In genomic region chr12:64387201-64387816, GRCh38 we compare ENCODE assay signal across 25 cellular contexts. TPM values are rescaled to one million over a fixed set of nuclear protein-coding genes. Genes with fewer than 3 reads are reported as not detected.
DNase-seq lines count a peak whose midpoint lies in the region; ATAC-seq, FAIRE-seq and TF ChIP-seq lines count a peak whose summit lies in the region.
"Had no signal": no experiment of that assay in that cellular context is flagged by ENCODE, and none has a peak within 500 bp of the region (broad histone marks: within the 10 kb centered on the region; RNA-seq: fewer than 3 reads in every experiment).

No MANE protein-coding gene starts in this region.

- POLR2A ChIA-PET in CD4-positive, alpha-beta memory T cell (lab: Charles Lee; ENCODE audit: partially characterized antibody) = no interaction called here
- POLR2A ChIA-PET in K562 (lab: Yijun Ruan, JAX) = interaction anchor here (0.6 to 1.0 kb wide), 3 partner anchors 9 to 1919 kb away, joined by 3 read pairs; no protein-coding TSS in a partner anchor

- H2AFZ ChIP-seq in K562 (ENCODE audit: low read depth, low read length) = no peak overlapping the region

- H3K27me3 ChIP-seq in CD4-positive, alpha-beta memory T cell (ENCODE audit: insufficient read depth, low read length) = no peaks in the 10 kb centered on the region
- peaks cover 0 to 11% of the 10 kb centered on the region in 2 experiments; a peak in 2 of 5 replicates for H3K27me3 ChIP-seq in K562 (ENCODE audit: control insufficient read depth in 2 of 2, insufficient read depth in 2 of 2, low read length in 2 of 2)
- H3K27me3 ChIP-seq: testis had no signal

- no peaks in the 10 kb centered on the region for H3K36me3 Mint-ChIP-seq in CD4-positive, alpha-beta memory T cell
- H3K36me3 Mint-ChIP-seq: brain; stimulated activated effector memory CD8-positive, alpha-beta T cell treated with anti-CD3 and anti-CD28 coated beads, Interleukin-12 subunit alpha, Interleukin-12 subunit beta, amount 100 ng/mL, for 72 hours had no signal

- peaks cover 40% of the 10 kb centered on the region for H3K4me1 ChIP-seq in CD4-positive, alpha-beta memory T cell (ENCODE audit: insufficient read depth, low read length)
- peaks cover 0 to 13% of the 10 kb centered on the region in 2 experiments; a peak in 2 of 5 replicates for H3K4me1 ChIP-seq in K562 (replicated peaks in 1 of 2; ENCODE audit: control insufficient read depth in 2 of 2, insufficient read depth in 2 of 2, low read length in 2 of 2)
- H3K4me1 ChIP-seq: A549, colonic mucosa had no signal

- DNase-seq in NCI-H1417 (lab: John Stamatoyannopoulos, UW) (peak in 2 of 3 experiments; percentile 26 to 34), NCI-H1417 treated with DMSO at 0.1 percent for 48 hours (lab: John Stamatoyannopoulos, UW) (no peak), NCI-H2171 (lab: John Stamatoyannopoulos, UW) (peak; percentile 62), K562 (ENCODE audit: extremely low read depth in 1 of 4, low spot score in 3 of 4) (no peak), SKM-1 (lab: John Stamatoyannopoulos, UW; ENCODE audit: unreplicated experiment) (no peak), AG08395 (ENCODE audit: low spot score) (no peak)
- no peak for DNase-seq in CD4-positive, alpha-beta memory T cell
- DNase-seq: activated CD4-positive, CD25-positive, alpha-beta regulatory T cell treated with anti-CD3 and anti-CD28 coated beads, Interleukin-2, amount 50 U/mL, for 72 hours; activated naive CD8-positive, alpha-beta T cell treated with anti-CD3 and anti-CD28 coated beads, Interleukin-2, amount 10 ng/mL, durations not matched to agents 7 days and 5 days; colonic mucosa; left ventricle myocardium inferior; midbrain; NCI-H2081 treated with DMSO at 0.1 percent for 48 hours; NK-92 treated with Interleukin-12 subunit alpha and Interleukin-12 subunit beta, amount 100 ng/mL, for 24 hours; testis had no signal

- TF ChIP-seq RAD21 in K562 (CRISPR knock-in tag; conservative IDR thresholded peaks at IDR 0.05 in 1 of 2, IDR thresholded peaks at IDR 0.05 in 1 of 2) = no peak

- peaks cover 22 to 43% (median 34%) of the 10 kb centered on the region in 4 donors for H3K4me1 Mint-ChIP-seq in CD4-positive, alpha-beta memory T cell
- H3K4me1 Mint-ChIP-seq: brain, nephron had no signal

- CTCF ChIA-PET in CD4-positive, alpha-beta memory T cell (lab: Charles Lee; ENCODE audit: partially characterized antibody) = no interaction called here
- CTCF ChIA-PET in K562 (lab: Yijun Ruan, JAX; ENCODE audit: low intra/inter-chr PET ratio) = no interaction called here

- no peak for TF ChIP-seq CTCF in K562 (IDR thresholded peaks at IDR 0.05 in 2 of 3, conservative IDR thresholded peaks at IDR 0.05 in 1 of 3; ENCODE audit: insufficient read depth in 2 of 3, low read depth in 1 of 3, low read length in 3 of 3)

- FAIRE-seq in K562 (lab: Jason Lieb, UNC) = no peak
- FAIRE-seq: A549, D721Med, GM12891, RCC 7860 had no signal

- no peak overlapping the region for H3K9ac ChIP-seq in K562 (ENCODE audit: insufficient read depth in 1 of 2, low read depth in 2 of 2, low read length in 2 of 2)
- H3K9ac ChIP-seq: BLaER1 treated with 17β-estradiol and CSF1 and Interleukin-3, amounts not matched to agents 10 nM and 100 nM had no signal

- no peaks in the 10 kb centered on the region for H3K9me3 ChIP-seq in CD4-positive, alpha-beta memory T cell (ENCODE audit: control insufficient read depth in 1 of 2, low read length in 2 of 2)
- no peaks in the 10 kb centered on the region for H3K9me3 ChIP-seq in K562 (replicated peaks; ENCODE audit: control insufficient read depth, insufficient read depth, low read depth, low read length)
- H3K9me3 ChIP-seq: A549, colonic mucosa, left ventricle myocardium inferior, testis had no signal

- no peaks in the 10 kb centered on the region for H3K27me3 Mint-ChIP-seq in CD4-positive, alpha-beta memory T cell
- H3K27me3 Mint-ChIP-seq: activated T-helper 17 cell treated with anti-CD3 and anti-CD28 coated beads, Interleukin-2, amount 50 U/mL, for 72 hours had no signal

- H3K4me3 Mint-ChIP-seq in CD4-positive, alpha-beta memory T cell = no peak overlapping the region
- H3K4me3 Mint-ChIP-seq: activated naive CD8-positive, alpha-beta T cell treated with anti-CD3 and anti-CD28 coated beads, Interleukin-2, amount 10 ng/mL, durations not matched to agents 7 days and 5 days; activated T-helper 17 cell treated with anti-CD3 and anti-CD28 coated beads, Interleukin-2, amount 50 U/mL, for 72 hours; brain; nephron; stimulated activated effector memory CD8-positive, alpha-beta T cell treated with anti-CD3 and anti-CD28 coated beads, Interleukin-12 subunit alpha, Interleukin-12 subunit beta, amount 100 ng/mL, for 72 hours had no signal

- H3K27ac ChIP-seq in CD4-positive, alpha-beta memory T cell (ENCODE audit: low read depth, low read length) = no peak overlapping the region
- no peak overlapping the region for H3K27ac ChIP-seq in K562 (ENCODE audit: extremely low read depth, low read depth, low read length)
- H3K27ac ChIP-seq: A549; BLaER1 treated with 17β-estradiol and CSF1 and Interleukin-3, amounts not matched to agents 10 nM and 100 nM; colonic mucosa; left ventricle myocardium inferior; testis had no signal

- in situ Hi-C loops in K562 (cut with MboI) = loop anchor here (5.0 to 25.0 kb wide), 2 partner anchors 115 to 550 kb away; partner anchors contain the start of gene SRGAP1

- no peaks in the 10 kb centered on the region for H4K20me1 ChIP-seq in K562 (replicated peaks; ENCODE audit: control insufficient read depth, insufficient read depth, low read length)
- H4K20me1 ChIP-seq: BLaER1 treated with 17β-estradiol and CSF1 and Interleukin-3, amounts not matched to agents 10 nM and 100 nM had no signal

- H3K9me3 Mint-ChIP-seq in CD4-positive, alpha-beta memory T cell = no peaks in the 10 kb centered on the region
- H3K9me3 Mint-ChIP-seq: activated T-helper 17 cell treated with anti-CD3 and anti-CD28 coated beads, Interleukin-2, amount 50 U/mL, for 72 hours; nephron; stimulated activated effector memory CD8-positive, alpha-beta T cell treated with anti-CD3 and anti-CD28 coated beads, Interleukin-12 subunit alpha, Interleukin-12 subunit beta, amount 100 ng/mL, for 72 hours had no signal

- no peaks in the 10 kb centered on the region for H3K36me3 ChIP-seq in CD4-positive, alpha-beta memory T cell (ENCODE audit: insufficient read depth, low read length)
- no peaks in the 10 kb centered on the region for H3K36me3 ChIP-seq in K562 (ENCODE audit: control insufficient read depth, insufficient read depth, low read length)
- H3K36me3 ChIP-seq: BLaER1 treated with 17β-estradiol and CSF1 and Interleukin-3, amounts not matched to agents 10 nM and 100 nM; colonic mucosa; left ventricle myocardium inferior had no signal

- intact Hi-C loops in CD4-positive, alpha-beta memory T cell (cut with micrococcal nuclease) = no loop called here
- intact Hi-C loops in K562 (cut with micrococcal nuclease) = no loop called here

- no peaks in the 10 kb centered on the region for H3K79me2 ChIP-seq in K562 (ENCODE audit: control insufficient read depth, insufficient read depth, low read length)

- ATAC-seq in K562 (no peak), HG03460 (IDR thresholded peaks at IDR 0.05; ENCODE audit: unreplicated experiment) (no peak)
- ATAC-seq: A549; activated T-helper 17 cell treated with anti-CD3 and anti-CD28 coated beads, Interleukin-2, amount 50 U/mL, for 72 hours; stimulated activated effector memory CD8-positive, alpha-beta T cell treated with anti-CD3 and anti-CD28 coated beads, Interleukin-12 subunit alpha, Interleukin-12 subunit beta, amount 100 ng/mL, for 72 hours had no signal

- H3K9me1 ChIP-seq in K562 (ENCODE audit: control insufficient read depth, insufficient read depth, low read length) = no peaks in the 10 kb centered on the region

- H3K4me2 ChIP-seq in K562 (ENCODE audit: insufficient read depth, low read length) = no peak overlapping the region
- H3K4me2 ChIP-seq: A549; BLaER1 treated with 17β-estradiol and CSF1 and Interleukin-3, amounts not matched to agents 10 nM and 100 nM had no signal

- no TSS peak for BruUV-seq in K562 (replicated peaks; lab: Mats Ljungman, UMichigan)

- TF ChIP-seq EP300 in K562 (IDR thresholded peaks at IDR 0.05; ENCODE audit: low read length) = no peak

- H3K4me3 ChIP-seq in CD4-positive, alpha-beta memory T cell (ENCODE audit: low read length in 2 of 2) = no peak overlapping the region
- no peak overlapping the region for H3K4me3 ChIP-seq in K562
- H3K4me3 ChIP-seq: A549; BLaER1 treated with 17β-estradiol and CSF1 and Interleukin-3, amounts not matched to agents 10 nM and 100 nM; colonic mucosa; left ventricle myocardium inferior; testis had no signal

- peak overlapping the region in 6 of 7 donors; percentile 7 to 91 (median 73) for H3K27ac Mint-ChIP-seq in CD4-positive, alpha-beta memory T cell
- H3K27ac Mint-ChIP-seq: activated naive CD8-positive, alpha-beta T cell treated with anti-CD3 and anti-CD28 coated beads, Interleukin-2, amount 10 ng/mL, durations not matched to agents 7 days and 5 days; activated T-helper 17 cell treated with anti-CD3 and anti-CD28 coated beads, Interleukin-2, amount 50 U/mL, for 72 hours; brain; stimulated activated effector memory CD8-positive, alpha-beta T cell treated with anti-CD3 and anti-CD28 coated beads, Interleukin-12 subunit alpha, Interleukin-12 subunit beta, amount 100 ng/mL, for 72 hours had no signal

- WGBS in K562 (ENCODE audit: insufficient coverage, low coverage, missing lambda C conversion rate) = 66% methylated on average over 5 of the region's 6 CpGs

- no peak for TF ChIP-seq POLR2A in K562 (conservative IDR thresholded peaks at IDR 0.05)

RNA-seq across cellular contexts. Expression of gene C12orf56, which starts 3.2 kb away (rescaled TPM):
- not detected for total RNA-seq in CD4-positive, alpha-beta memory T cell
- polyA plus RNA-seq in CD4-positive, alpha-beta memory T cell = not detected
- total RNA-seq in K562 (2011; cell fraction: chromatin; rRNA removed; ENCODE audit: low replicate concordance) = 0.69 and 1.3 TPM in 2 replicates
- total RNA-seq in K562 (2011; cell fraction: nucleolus; rRNA removed) = 0.26 TPM in 1 of 2 replicates, not detected in the other
- 0.29 TPM in 1 of 2 replicates, not detected in the other for total RNA-seq in K562 (2011; cell fraction: nucleoplasm; rRNA removed)
- total RNA-seq in K562 (2014; rRNA removed) = 0.49 and 1.00 TPM in 2 replicates
- 1.2 and 1.4 TPM in 2 replicates for total RNA-seq in K562 (2014; rRNA removed; fragmentation: Illumina TruSeq; extraction: Trizol)
- total RNA-seq in K562 (2015; rRNA removed; fragmentation: Illumina TruSeq; extraction: Trizol) = 1.0 and 1.2 TPM in 2 replicates
- 0.40 and 0.98 TPM in 2 replicates for total RNA-seq in K562 (2021)
- 0.51 and 0.84 TPM in 2 replicates for polyA plus RNA-seq in K562 (2011; rRNA removed)
- polyA plus RNA-seq in K562 (2011; cell fraction: cytosol; rRNA removed) = 0.27 and 0.57 TPM in 2 replicates
- 0.14 and 0.55 TPM in 2 replicates for polyA plus RNA-seq in K562 (2011; cell fraction: nucleus; rRNA removed)
- polyA plus RNA-seq in K562 (2012) = 1.7 and 4.0 TPM in 2 replicates
- polyA plus RNA-seq in K562 (2014; fragmentation: Illumina TruSeq; extraction: Trizol) = 0.96 and 1.2 TPM in 2 replicates
- polyA plus RNA-seq in K562 (2014; fragmentation: Nextera tagmentation; extraction: Ambion mirVana) = 1 to 10 TPM; 3.2 to 4.8 TPM
- 1.7 and 2.6 TPM in 2 replicates for polyA plus RNA-seq in K562 (2014; rRNA removed)
- polyA minus RNA-seq in K562 (2011; rRNA and poly(A)+ RNA removed) = 0.15 and 0.39 TPM in 2 replicates
- polyA minus RNA-seq in K562 (2011; cell fraction: cytosol; rRNA and poly(A)+ RNA removed) = not detected in 2 replicates
- polyA minus RNA-seq in K562 (2011; cell fraction: nucleus; rRNA and poly(A)+ RNA removed) = 0.11 and 0.13 TPM in 2 replicates
- total RNA-seq: activated naive CD8-positive, alpha-beta T cell treated with anti-CD3 and anti-CD28 coated beads, Interleukin-2, amount 10 ng/mL, durations not matched to agents 7 days and 5 days; activated T-helper 17 cell treated with anti-CD3 and anti-CD28 coated beads, Interleukin-2, amount 50 U/mL, for 72 hours; left ventricle myocardium inferior had no signal

RNA-seq across cellular contexts. Expression of gene XPOT, which starts 16.9 kb away (rescaled TPM):
- 10 to 100 TPM; 88.8 TPM for total RNA-seq in CD4-positive, alpha-beta memory T cell
- 10 to 100 TPM; 50.2 to 50.8 TPM for polyA plus RNA-seq in CD4-positive, alpha-beta memory T cell
- total RNA-seq in K562 (2011; cell fraction: chromatin; rRNA removed; ENCODE audit: low replicate concordance) = 187 and 428 TPM in 2 replicates
- 80.2 and 98.4 TPM in 2 replicates for total RNA-seq in K562 (2011; cell fraction: nucleolus; rRNA removed)
- total RNA-seq in K562 (2011; cell fraction: nucleoplasm; rRNA removed) = 152 and 159 TPM in 2 replicates
- 74.7 and 81.5 TPM in 2 replicates for total RNA-seq in K562 (2014; rRNA removed)
- total RNA-seq in K562 (2014; rRNA removed; fragmentation: Illumina TruSeq; extraction: Trizol) = 123 and 136 TPM in 2 replicates
- total RNA-seq in K562 (2015; rRNA removed; fragmentation: Illumina TruSeq; extraction: Trizol) = 89.5 and 102 TPM in 2 replicates
- total RNA-seq in K562 (2021) = 141 and 144 TPM in 2 replicates
- 192 TPM in 2 replicates for polyA plus RNA-seq in K562 (2011; rRNA removed)
- polyA plus RNA-seq in K562 (2011; cell fraction: cytosol; rRNA removed) = 29.9 and 68.5 TPM in 2 replicates
- 105 and 267 TPM in 2 replicates for polyA plus RNA-seq in K562 (2011; cell fraction: nucleus; rRNA removed)
- 63.2 and 128 TPM in 2 replicates for polyA plus RNA-seq in K562 (2012)
- 120 and 159 TPM in 2 replicates for polyA plus RNA-seq in K562 (2014; fragmentation: Illumina TruSeq; extraction: Trizol)
- 10 to 100 TPM; 26.2 to 35.8 TPM for polyA plus RNA-seq in K562 (2014; fragmentation: Nextera tagmentation; extraction: Ambion mirVana)
- polyA plus RNA-seq in K562 (2014; rRNA removed) = 90.8 and 91.8 TPM in 2 replicates
- 159 and 207 TPM in 2 replicates for polyA minus RNA-seq in K562 (2011; rRNA and poly(A)+ RNA removed)
- 66.8 and 87.7 TPM in 2 replicates for polyA minus RNA-seq in K562 (2011; cell fraction: cytosol; rRNA and poly(A)+ RNA removed)
- polyA minus RNA-seq in K562 (2011; cell fraction: nucleus; rRNA and poly(A)+ RNA removed) = 61.0 and 145 TPM in 2 replicates

Comparison
In these comparisons a context has a peak if more than half of its experiments do, and no peak if none do; other contexts are left out.
1. DNase-seq: peak in NCI-H1417 (2 of 3) and NCI-H2171 (single experiment); none in NCI-H1417 treated with DMSO at 0.1 percent for 48 hours (single experiment), CD4-positive, alpha-beta memory T cell (0 of 5), K562 (0 of 4), SKM-1 (single experiment) and AG08395 (single experiment).